11 cellular contexts compared by ENCODE assay signal in genomic region chr22:46104170-46104880, GRCh38. TPM values are rescaled to one million over a fixed set of nuclear protein-coding genes. Genes with fewer than 3 reads are reported as not detected.
DNase-seq lines count a peak whose midpoint lies in the region; ATAC-seq, FAIRE-seq and TF ChIP-seq lines count a peak whose summit lies in the region.
"Had no signal": no experiment of that assay in that cellular context is flagged by ENCODE, and none has a peak within 500 bp of the region (broad histone marks: within the 10 kb centered on the region; RNA-seq: fewer than 3 reads in every experiment).

No MANE protein-coding gene starts in this region.

- no peak overlapping the region for H2AFZ ChIP-seq in HepG2 (ENCODE audit: low read length)

- H3K36me3 Mint-ChIP-seq in stimulated activated memory B cell treated with anti-CD40 and anti-IgM and Interleukin-4, amounts not matched to agents 10 μg/mL and 1 μg/mL and 100 μg/mL, for 72 hours: no peaks in the 10 kb centered on the region

- H3K27me3 ChIP-seq in HepG2 (ENCODE audit: control insufficient read depth in 1 of 2, insufficient read depth in 2 of 2, low read length in 2 of 2): peaks cover 9 to 27% of the 10 kb centered on the region in 2 experiments; a peak in 4 of 5 replicates

- H3K79me2 ChIP-seq in HepG2 (ENCODE audit: insufficient read depth, low read length): no peaks in the 10 kb centered on the region

- H4K20me1 ChIP-seq in HepG2 (ENCODE audit: insufficient read depth, low read length): no peaks in the 10 kb centered on the region

- peak; percentile 59 for DNase-seq in cerebellar cortex (ENCODE audit: low spot score)
- DNase-seq in HepG2 (ENCODE audit: low spot score): no peak
- DNase-seq in GM13977 (ENCODE audit: low spot score): no peak
- no peak for DNase-seq in NOMO-1 treated with DMSO at 0.1 percent for 48 hours (lab: John Stamatoyannopoulos, UW; ENCODE audit: unreplicated experiment)
- no peak for DNase-seq in NCI-H524 (lab: John Stamatoyannopoulos, UW)
- DNase-seq in epidermal melanocyte (ENCODE audit: insufficient read length, low spot score): no peak
- DNase-seq: activated gamma-delta T cell; effector memory CD8-positive, alpha-beta T cell had no signal

- no peaks in the 10 kb centered on the region for H3K27me3 Mint-ChIP-seq in stimulated activated memory B cell treated with anti-CD40 and anti-IgM and Interleukin-4, amounts not matched to agents 10 μg/mL and 1 μg/mL and 100 μg/mL, for 72 hours
- H3K27me3 Mint-ChIP-seq: effector memory CD8-positive, alpha-beta T cell had no signal

- POLR2A ChIA-PET in HepG2 (lab: Yijun Ruan, JAX): no interaction called here

- no peak overlapping the region for H3K9ac ChIP-seq in HepG2 (ENCODE audit: insufficient read depth, low read depth, low read length)

- H3K4me1 ChIP-seq in HepG2 (ENCODE audit: insufficient read depth, low read length): peaks cover 48% of the 10 kb centered on the region

- no peak for FAIRE-seq in HepG2 (lab: Jason Lieb, UNC)

- BruUV-seq in HepG2 (replicated peaks; lab: Mats Ljungman, UMichigan): no TSS peak

- H3K9me3 ChIP-seq in HepG2 (ENCODE audit: low read length): no peaks in the 10 kb centered on the region

- H3K4me2 ChIP-seq in HepG2 (ENCODE audit: low read depth, low read length): no peak overlapping the region

- no peak overlapping the region for H3K4me3 ChIP-seq in HepG2 (replicated peaks in 1 of 3; ENCODE audit: insufficient read depth in 1 of 3, low read depth in 2 of 3, low read length in 3 of 3)

- in situ Hi-C loops in HepG2 (cut with HindIII; ENCODE audit: extremely low pct_ligation_motif_present, low pct_unique_long_range_greater_than_20kb) (loop anchor here (25.0 kb wide), 1 partner anchor 467 kb away; no protein-coding TSS in a partner anchor), GM13977 (cut with MboI; ENCODE audit: low pct_unique_long_range_greater_than_20kb, low sequenced_read_pairs, unreplicated experiment) (no loop called here)

- no peak for TF ChIP-seq POLR2A in HepG2 (IDR thresholded peaks at IDR 0.05; ENCODE audit: insufficient read depth in 1 of 2, low read depth in 2 of 2, low read length in 2 of 2)

- no peaks in the 10 kb centered on the region for H3K4me1 Mint-ChIP-seq in stimulated activated memory B cell treated with anti-CD40 and anti-IgM and Interleukin-4, amounts not matched to agents 10 μg/mL and 1 μg/mL and 100 μg/mL, for 72 hours

- no peaks in the 10 kb centered on the region for H3K9me3 Mint-ChIP-seq in stimulated activated memory B cell treated with anti-CD40 and anti-IgM and Interleukin-4, amounts not matched to agents 10 μg/mL and 1 μg/mL and 100 μg/mL, for 72 hours
- H3K9me3 Mint-ChIP-seq: effector memory CD8-positive, alpha-beta T cell had no signal

- intact Hi-C loops in HepG2 (cut with micrococcal nuclease; ENCODE audit: unreplicated experiment): no loop called here

- no peak overlapping the region for H3K27ac ChIP-seq in HepG2 (ENCODE audit: extremely low read length, insufficient read depth, low read length)

- H3K27ac Mint-ChIP-seq in stimulated activated memory B cell treated with anti-CD40 and anti-IgM and Interleukin-4, amounts not matched to agents 10 μg/mL and 1 μg/mL and 100 μg/mL, for 72 hours: no peak overlapping the region
- H3K27ac Mint-ChIP-seq: effector memory CD8-positive, alpha-beta T cell had no signal

- TF ChIP-seq CTCF in HepG2 (CRISPR knock-in tag; IDR thresholded peaks at IDR 0.05): no peak
- TF ChIP-seq CTCF in GM13977 (IDR thresholded peaks at IDR 0.05; ENCODE audit: extremely low read depth, insufficient read depth, missing control alignments): no peak

- 93% methylated on average over 9 of the region's 40 CpGs for WGBS in HepG2 (ENCODE audit: low lambda C conversion rate)

- H3K36me3 ChIP-seq in HepG2 (replicated peaks in 1 of 2; ENCODE audit: control insufficient read depth in 1 of 2, insufficient read depth in 2 of 2, low read length in 2 of 2): no peaks in the 10 kb centered on the region

- TF ChIP-seq RAD21 in Ishikawa (IDR thresholded peaks at IDR 0.05; ENCODE audit: low read depth): no peak
- TF ChIP-seq RAD21 in HepG2 (CRISPR knock-in tag; IDR thresholded peaks at IDR 0.05): no peak

- CTCF ChIA-PET in HepG2 (lab: Yijun Ruan, JAX; ENCODE audit: low intra/inter-chr PET ratio, low total read pairs): no interaction called here

- TF ChIP-seq EP300 in Ishikawa (IDR thresholded peaks at IDR 0.05; ENCODE audit: borderline replicate concordance): no peak
- TF ChIP-seq EP300 in HepG2 (IDR thresholded peaks at IDR 0.05; ENCODE audit: low read depth in 2 of 2, low read length in 2 of 2): no peak
- TF ChIP-seq EP300 in HepG2 (CRISPR knock-in tag; IDR thresholded peaks at IDR 0.05; ENCODE audit: borderline replicate concordance): no peak

- no peak for ATAC-seq in HepG2
- peak; percentile 31 for ATAC-seq in stimulated activated memory B cell treated with anti-CD40 and anti-IgM and Interleukin-4, amounts not matched to agents 10 μg/mL and 1 μg/mL and 100 μg/mL, for 72 hours
- ATAC-seq: activated CD4-positive, CD25-positive, alpha-beta regulatory T cell treated with anti-CD3 and anti-CD28 coated beads, Interleukin-2, amount 50 U/mL, for 24 hours; effector memory CD8-positive, alpha-beta T cell had no signal

- no peak overlapping the region for H3K4me3 Mint-ChIP-seq in stimulated activated memory B cell treated with anti-CD40 and anti-IgM and Interleukin-4, amounts not matched to agents 10 μg/mL and 1 μg/mL and 100 μg/mL, for 72 hours
- H3K4me3 Mint-ChIP-seq: effector memory CD8-positive, alpha-beta T cell had no signal

TF ChIP-seq in Ishikawa, 13 proteins besides CTCF, POLR2A, EP300 and RAD21:
- TF ChIP-seq YY1 (IDR thresholded peaks at IDR 0.05; ENCODE audit: low read depth) (peak; percentile 87), ZBTB7A (IDR thresholded peaks at IDR 0.05; ENCODE audit: low read depth) (no peak; the same call in 1 of the 2 replicates), CEBPB (IDR thresholded peaks at IDR 0.05) (no peak), NFIC (IDR thresholded peaks at IDR 0.05) (no peak)

TF ChIP-seq in HepG2, 621 proteins besides CTCF, POLR2A, EP300 and RAD21:
- TF ChIP-seq YY1 (IDR thresholded peaks at IDR 0.05; ENCODE audit: insufficient read depth, insufficient replicate concordance, low read depth, low read length) (peak; percentile 61), ZFP62 (CRISPR knock-in tag; IDR thresholded peaks at IDR 0.05) (no peak), PRMT3 (CRISPR knock-in tag; IDR thresholded peaks at IDR 0.05; ENCODE audit: borderline replicate concordance, low read depth) (no peak), RNF2 (conservative IDR thresholded peaks at IDR 0.05; ENCODE audit: low read depth) (no peak)
TF ChIP-seq in HepG2: peak in this region for 1.

RNA-seq across cellular contexts. Expression of gene PPARA, which starts 46.0 kb away (rescaled TPM):
- total RNA-seq in HepG2 (2016; rRNA removed; fragmentation: Illumina TruSeq; extraction: Trizol): 24.7 and 32.0 TPM in 2 replicates
- 25.2 and 27.4 TPM in 2 replicates for total RNA-seq in HepG2 (2016; cell fraction: cytosol; rRNA removed; fragmentation: Illumina TruSeq; extraction: Trizol; ENCODE audit: low read depth)
- total RNA-seq in HepG2 (2016; cell fraction: insoluble cytoplasmic fraction; rRNA removed; fragmentation: Illumina TruSeq; extraction: Trizol): 25.2 and 26.2 TPM in 2 replicates
- 42.1 and 44.8 TPM in 2 replicates for total RNA-seq in HepG2 (2016; cell fraction: membrane; rRNA removed; fragmentation: Illumina TruSeq; extraction: Trizol)
- 16.8 and 21.1 TPM in 2 replicates for total RNA-seq in HepG2 (2016; cell fraction: nucleus; rRNA removed; fragmentation: Illumina TruSeq; extraction: Trizol)
- polyA plus RNA-seq in HepG2 (2011; rRNA removed): 16.6 and 18.2 TPM in 2 replicates
- polyA plus RNA-seq in HepG2 (2011; cell fraction: cytosol; rRNA removed): 14.0 and 14.5 TPM in 2 replicates
- polyA plus RNA-seq in HepG2 (2011; cell fraction: nucleus; rRNA removed): 11.7 and 12.6 TPM in 2 replicates
- polyA plus RNA-seq in HepG2 (2012): 20.9 and 22.5 TPM in 2 replicates
- 26.1 and 26.5 TPM in 2 replicates for polyA plus RNA-seq in HepG2 (2016; cell fraction: cytosol; fragmentation: Illumina TruSeq; extraction: Trizol; ENCODE audit: low read depth)
- 15.3 and 15.6 TPM in 2 replicates for polyA plus RNA-seq in HepG2 (2016; cell fraction: insoluble cytoplasmic fraction; fragmentation: Illumina TruSeq; extraction: Trizol; ENCODE audit: low read depth)
- 29.1 and 30.3 TPM in 2 replicates for polyA plus RNA-seq in HepG2 (2016; cell fraction: membrane; fragmentation: Illumina TruSeq; extraction: Trizol; ENCODE audit: low read depth)
- 21.2 and 21.4 TPM in 2 replicates for polyA plus RNA-seq in HepG2 (2016; cell fraction: nucleus; fragmentation: Illumina TruSeq; extraction: Trizol; ENCODE audit: insufficient read depth, low read depth)
- polyA minus RNA-seq in HepG2 (2011; rRNA and poly(A)+ RNA removed; ENCODE audit: low replicate concordance): 7.8 and 47.2 TPM in 2 replicates
- 23.7 and 30.1 TPM in 2 replicates for polyA minus RNA-seq in HepG2 (2011; cell fraction: cytosol; rRNA and poly(A)+ RNA removed)
- polyA minus RNA-seq in HepG2 (2011; cell fraction: nucleus; rRNA and poly(A)+ RNA removed): 30.8 and 34.2 TPM in 2 replicates
